ENCODE assay signal across 8 cellular contexts in the genomic region with DNA sequence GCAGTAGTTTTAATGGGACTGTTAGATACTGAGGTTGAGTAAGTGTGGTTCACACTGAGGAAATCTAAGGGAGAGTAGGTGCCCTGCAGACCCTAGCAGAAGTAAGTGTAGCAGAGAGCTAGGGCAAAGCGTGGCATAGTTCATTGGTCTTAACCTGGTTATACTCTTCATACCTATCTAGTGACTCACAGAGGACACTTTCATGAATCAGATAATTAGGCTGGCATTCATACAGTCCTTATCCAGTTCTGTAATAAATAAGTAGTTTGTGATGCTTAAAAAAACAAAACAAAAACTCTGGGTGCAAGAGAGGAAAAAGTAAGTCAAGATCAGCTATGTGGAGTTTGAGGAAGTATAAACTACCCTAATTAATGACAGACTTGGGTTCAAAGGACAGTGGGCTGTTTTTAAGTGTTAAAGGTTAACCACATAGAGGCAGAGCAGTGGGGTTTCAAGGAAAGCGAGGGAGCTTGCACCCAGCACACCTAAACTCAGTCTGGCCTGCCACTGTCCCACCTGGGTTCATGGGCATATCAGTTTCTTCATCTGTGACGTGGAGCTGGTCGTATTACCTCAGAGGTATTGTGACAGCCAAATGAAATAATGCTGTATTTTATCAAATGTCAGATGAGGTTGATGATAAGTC. TPM values are rescaled to one million over a fixed set of nuclear protein-coding genes. Genes with fewer than 3 reads are reported as not detected.
DNase-seq lines count a peak whose midpoint lies in the region; ATAC-seq, FAIRE-seq and TF ChIP-seq lines count a peak whose summit lies in the region.

No MANE protein-coding gene starts in this region.

- H3K4me2 ChIP-seq in IMR-90 (ENCODE audit: low read depth, low read length) (no peak overlapping the region), endothelial cell of umbilical vein (ENCODE audit: insufficient read depth, low read length) (peak overlapping the region; percentile 1)

- no peak overlapping the region for H2AFZ ChIP-seq in IMR-90 (replicated peaks; ENCODE audit: low read length, poor library complexity)
- no peak overlapping the region for H2AFZ ChIP-seq in endothelial cell of umbilical vein (ENCODE audit: low read depth, low read length)

- H3K79me2 ChIP-seq in endothelial cell of umbilical vein (ENCODE audit: control insufficient read depth, insufficient read depth, low read length) = peaks cover 24% of the 10 kb centered on the region

- no peak overlapping the region for H2BK15ac ChIP-seq in IMR-90 (ENCODE audit: low read depth, low read length)

- H2AK9ac ChIP-seq in IMR-90 (replicated peaks; ENCODE audit: low read depth, low read length, poor library complexity) = no peak overlapping the region

- BruUV-seq in IMR-90 (replicated peaks; lab: Mats Ljungman, UMichigan) (no TSS peak), endothelial cell of umbilical vein (replicated peaks; lab: Mats Ljungman, UMichigan) (no TSS peak)

- H3K9me1 ChIP-seq in IMR-90 (ENCODE audit: insufficient read depth, low read length) (no peaks in the 10 kb centered on the region; the same call in 1 of the 2 replicates), endothelial cell of umbilical vein (replicated peaks; ENCODE audit: control insufficient read depth, extremely low read depth, insufficient read depth, low read length) (no peaks in the 10 kb centered on the region)

- H3K36me3 ChIP-seq in IMR-90 (ENCODE audit: control insufficient read depth, insufficient read depth, low read length) (peaks cover 5% of the 10 kb centered on the region; the same call in 1 of the 2 replicates), endothelial cell of umbilical vein (ENCODE audit: control insufficient read depth in 2 of 2, extremely low read depth in 1 of 2, insufficient read depth in 2 of 2, low read length in 2 of 2) (peaks cover 0 to 4% of the 10 kb centered on the region in 2 experiments)

- no peak overlapping the region for H2BK120ac ChIP-seq in IMR-90 (ENCODE audit: low read depth, low read length)

- POLR2A ChIA-PET in IMR-90 (lab: Charles Lee; ENCODE audit: unreplicated experiment) = interaction anchor here (0.6 kb wide), 1 partner anchor 92 kb away, joined by 21 read pairs; no protein-coding TSS in a partner anchor
- POLR2A ChIA-PET in endothelial cell of umbilical vein (lab: Charles Lee) = interaction anchor here (0.7 kb wide), 1 partner anchor 11 kb away, joined by 3 read pairs; no protein-coding TSS in a partner anchor

- no CpG with 5 or more reads among the region's 4 CpGs for whole genome bisulfite sequencing in IMR-90 (ENCODE audit: extremely low coverage in 2 of 2, insufficient read length in 1 of 2), 2 experiments

- ATAC-seq in GM19463 (IDR thresholded peaks at IDR 0.05; ENCODE audit: unreplicated experiment) = peak; percentile 7
- ATAC-seq in IMR-90 (ENCODE audit: low read depth) = peak; percentile 60; the same call in 1 of the 2 replicates
- ATAC-seq in Right ventricle myocardium inferior = no peak

- no peak overlapping the region for H3K18ac ChIP-seq in IMR-90 (ENCODE audit: low read depth, low read length)

- no peak for FAIRE-seq in endothelial cell of umbilical vein (lab: Jason Lieb, UNC)
- no peak for FAIRE-seq in HTR-8/SVneo (lab: Jason Lieb, UNC)

- H4K91ac ChIP-seq in IMR-90 (ENCODE audit: insufficient read depth, low read depth, low read length) = no peak overlapping the region

- CTCF ChIA-PET in IMR-90 (lab: Yijun Ruan, JAX) (interaction anchor here (0.6 to 1.7 kb wide), 5 partner anchors 14 to 38 kb away, joined by 3 to 4 read pairs (median 3); no protein-coding TSS in a partner anchor), endothelial cell of umbilical vein (lab: Charles Lee) (interaction anchor here (1.1 to 5.3 kb wide), 8 partner anchors 16 to 112 kb away, joined by 3 to 46 read pairs (median 10); no protein-coding TSS in a partner anchor)

- no peak overlapping the region for H2AK5ac ChIP-seq in IMR-90 (ENCODE audit: low read depth, low read length)

- no peak overlapping the region for H3K9ac ChIP-seq in IMR-90 (ENCODE audit: low read depth, low read length)
- no peak overlapping the region for H3K9ac ChIP-seq in endothelial cell of umbilical vein (replicated peaks; ENCODE audit: extremely low read depth, insufficient read depth, low read length)

- TF ChIP-seq CTCF in IMR-90 (conservative IDR thresholded peaks at IDR 0.05; ENCODE audit: low read depth, low read length) (no peak), endothelial cell of umbilical vein (IDR thresholded peaks at IDR 0.05; ENCODE audit: extremely low read depth in 1 of 2, insufficient read depth in 1 of 2, low read depth in 1 of 2, low read length in 2 of 2) (no peak)

- H3K56ac ChIP-seq in IMR-90 (ENCODE audit: extremely low read depth, insufficient read depth, low read length) = no peak overlapping the region

- H2BK5ac ChIP-seq in IMR-90 (ENCODE audit: low read depth, low read length, poor library complexity, severe bottlenecking) = no peak overlapping the region

- H3K4me1 ChIP-seq in IMR-90 (ENCODE audit: control insufficient read depth, insufficient read depth, low read length) (peaks cover 5% of the 10 kb centered on the region; the same call in 1 of the 2 replicates), endothelial cell of umbilical vein (ENCODE audit: control insufficient read depth, extremely low read depth, insufficient read depth, low read length) (peaks cover 30% of the 10 kb centered on the region)

- no peak overlapping the region for H3K23ac ChIP-seq in IMR-90 (ENCODE audit: low read depth, low read length)

- no peak overlapping the region for H3K14ac ChIP-seq in IMR-90 (replicated peaks; ENCODE audit: low read depth, low read length)

- no peak overlapping the region for H3K4ac ChIP-seq in IMR-90 (ENCODE audit: low read depth, low read length)

- in situ Hi-C loops in IMR-90 (cut with MboI; ENCODE audit: low sequenced_read_pairs) = no loop called here

- no peak overlapping the region for H4K5ac ChIP-seq in IMR-90 (ENCODE audit: low read depth, low read length)

- H3K27me3 ChIP-seq in IMR-90 (ENCODE audit: control insufficient read depth, insufficient read depth, low read length) (no peaks in the 10 kb centered on the region), endothelial cell of umbilical vein (ENCODE audit: control insufficient read depth in 2 of 2, insufficient read depth in 2 of 2, low read length in 2 of 2) (no peaks in the 10 kb centered on the region)

- no peak overlapping the region for H3K4me3 ChIP-seq in IMR-90 (ENCODE audit: insufficient read depth, low read depth, low read length)
- no peak overlapping the region for H3K4me3 ChIP-seq in endothelial cell of umbilical vein (replicated peaks in 1 of 3; ENCODE audit: insufficient read depth in 1 of 3, low read depth in 1 of 3, low read length in 3 of 3)

- H3K9me3 ChIP-seq in IMR-90 (ENCODE audit: control insufficient read depth, insufficient read depth, low read length) = no peaks in the 10 kb centered on the region
- H3K9me3 ChIP-seq in endothelial cell of umbilical vein (replicated peaks; ENCODE audit: control insufficient read depth, insufficient read depth, low read length) = no peaks in the 10 kb centered on the region

- TF ChIP-seq RAD21 in IMR-90 (IDR thresholded peaks at IDR 0.05; ENCODE audit: low read length) = no peak

- dilution Hi-C loops in IMR-90 (cut with HindIII; ENCODE audit: low sequenced_read_pairs, unreplicated experiment) = no loop called here
- dilution Hi-C loops in endothelial cell of umbilical vein (cut with MboI; ENCODE audit: extremely low pct_ligation_motif_present, low sequenced_read_pairs) = no loop called here

- H4K20me1 ChIP-seq in IMR-90 (ENCODE audit: insufficient read depth, low read length) = peaks cover 9% of the 10 kb centered on the region; the same call in 1 of the 2 replicates
- no peaks in the 10 kb centered on the region for H4K20me1 ChIP-seq in endothelial cell of umbilical vein (replicated peaks; ENCODE audit: control insufficient read depth, extremely low read depth, insufficient read depth, low read length)

- TF ChIP-seq POLR2A in IMR-90 (IDR thresholded peaks at IDR 0.05; ENCODE audit: low read depth, low read length) (no peak), endothelial cell of umbilical vein (IDR thresholded peaks at IDR 0.05; ENCODE audit: low read depth, low read length) (no peak)

- H3K27ac ChIP-seq in IMR-90 (ENCODE audit: insufficient read depth, low read length) = no peak overlapping the region
- no peak overlapping the region for H3K27ac ChIP-seq in endothelial cell of umbilical vein (ENCODE audit: insufficient read depth, low read depth, low read length)

- intact Hi-C loops in IMR-90 (cut with micrococcal nuclease) = no loop called here
- intact Hi-C loops in endothelial cell of umbilical vein (cut with micrococcal nuclease) = no loop called here
- intact Hi-C loops in Right ventricle myocardium inferior (cut with DNase I) = no loop called here

- peaks cover 0 to 12% of the 10 kb centered on the region in 2 experiments; a peak in 3 of 4 replicates for H3K79me1 ChIP-seq in IMR-90 (ENCODE audit: low read depth in 1 of 2, low read length in 2 of 2)

- H2BK20ac ChIP-seq in IMR-90 (ENCODE audit: low read depth, low read length) = no peak overlapping the region

- DNase-seq in A172 (ENCODE audit: low spot score) = peak; percentile 82
- peak; percentile 4 for DNase-seq in IMR-90
- no peak for DNase-seq in endothelial cell of umbilical vein (ENCODE audit: low read depth, low spot score)
- no peak for DNase-seq in foreskin melanocyte
- DNase-seq in HTR-8/SVneo (ENCODE audit: insufficient read length, low spot score) = no peak
- DNase-seq in Right ventricle myocardium inferior (ENCODE audit: missing footprints) = no peak
- no peak for DNase-seq in OCI-M2 (lab: John Stamatoyannopoulos, UW; ENCODE audit: unreplicated experiment)

- H4K8ac ChIP-seq in IMR-90 (ENCODE audit: low read depth in 2 of 2, low read length in 2 of 2) = no peak overlapping the region

TF ChIP-seq in IMR-90, 13 proteins besides CTCF, POLR2A, EP300 and RAD21 (continues in another document):
- no peak for TF ChIP-seq CHD1 (IDR thresholded peaks at IDR 0.05; ENCODE audit: low read depth, low read length)

TF ChIP-seq in endothelial cell of umbilical vein, 7 proteins besides CTCF, POLR2A, EP300 and RAD21 (continues in another document):
- TF ChIP-seq EZH2 (IDR thresholded peaks at IDR 0.05; ENCODE audit: borderline replicate concordance, low read depth, low read length, severe bottlenecking) = no peak

RNA-seq across cellular contexts. Expression of a gene that starts 27.1 kb away (rescaled TPM):
- total RNA-seq in A172 (2014; rRNA removed; shearing (Covaris generic)) = 8.7 and 9.3 TPM in 2 replicates
- 5.0 and 5.3 TPM in 2 replicates for total RNA-seq in IMR-90 (2012; rRNA removed)
- 4.2 and 4.4 TPM in 2 replicates for polyA plus RNA-seq in IMR-90 (2012; rRNA removed)
- 1.9 and 2.9 TPM in 2 replicates for polyA plus RNA-seq in IMR-90 (2012; cell fraction: cytosol; rRNA removed)
- 7.0 and 7.3 TPM in 2 replicates for polyA plus RNA-seq in IMR-90 (2012; cell fraction: nucleus; rRNA removed; ENCODE audit: low replicate concordance)
- 13.8 and 16.6 TPM in 2 replicates for total RNA-seq in endothelial cell of umbilical vein
- polyA plus RNA-seq in endothelial cell of umbilical vein = 5.1 and 5.9 TPM in 2 replicates
- 5.2 and 5.4 TPM in 2 replicates for polyA plus RNA-seq in endothelial cell of umbilical vein (2011; cell fraction: cytosol; rRNA removed)
- polyA plus RNA-seq in endothelial cell of umbilical vein (2011; cell fraction: nucleus; rRNA removed) = 13.8 and 14.9 TPM in 2 replicates
- polyA plus RNA-seq in endothelial cell of umbilical vein (2012) = 5.7 and 7.0 TPM in 2 replicates
- 14.0 and 15.0 TPM in 2 replicates for polyA minus RNA-seq in endothelial cell of umbilical vein
- polyA minus RNA-seq in endothelial cell of umbilical vein (2011; cell fraction: cytosol; rRNA and poly(A)+ RNA removed) = 20.1 TPM
- polyA minus RNA-seq in endothelial cell of umbilical vein (2011; cell fraction: nucleus; rRNA and poly(A)+ RNA removed) = 12.7 and 12.9 TPM in 2 replicates
- 22.5 TPM for total RNA-seq in Right ventricle myocardium inferior

Comparison
In these comparisons a context has a peak if more than half of its experiments do, and no peak if none do; other contexts are left out.
1. DNase-seq: peak in A172 (single experiment) and IMR-90 (single experiment); none in endothelial cell of umbilical vein (single experiment), foreskin melanocyte (single experiment), HTR-8/SVneo (single experiment), Right ventricle myocardium inferior (single experiment) and OCI-M2 (single experiment).